In genomic region chr3:155602307-155602706, GRCh38 we compare ENCODE assay signal across 27 cellular contexts.
"Had no signal": no experiment of that assay in that cellular context is flagged by ENCODE, and none has a peak within 500 bp of the region (broad histone marks: within the 10 kb centered on the region; RNA-seq: fewer than 3 reads in every experiment).

No MANE protein-coding gene starts in this region.

- H3K27ac ChIP-seq: breast epithelium, colonic mucosa, dorsolateral prefrontal cortex, esophagus squamous epithelium, gastrocnemius medialis, neutrophil, parathyroid adenoma, right lobe of liver, skin epidermis, testis, vagina had no signal

- H3K9me3 ChIP-seq: breast epithelium, colonic mucosa, esophagus squamous epithelium, gastrocnemius medialis, neutrophil, right lobe of liver, testis, vagina had no signal

- H3K27me3 Mint-ChIP-seq: activated naive CD8-positive, alpha-beta T cell; stimulated activated memory B cell treated with anti-CD40 and anti-IgM and Interleukin-4, amounts not matched to agents 10 μg/mL and 1 μg/mL and 100 μg/mL, for 72 hours had no signal

- H3K9me3 Mint-ChIP-seq: activated T-helper 1 cell treated with anti-CD3 and anti-CD28 coated beads, Interleukin-12 subunit alpha, Interleukin-12 subunit beta, Interleukin-2, Interleukin-4 antibody, amounts not matched to agents 30 ng/mL and 10 ng/mL and 1 ng/mL, durations not matched to agents 14 hours and 24 hours and 36 hours; nephron; stimulated activated memory B cell treated with anti-CD40 and anti-IgM and Interleukin-4, amounts not matched to agents 10 μg/mL and 1 μg/mL and 100 μg/mL, for 72 hours; WTC11 had no signal

- FAIRE-seq: islet of Langerhans, TTC549 had no signal

- H3K36me3 ChIP-seq: breast epithelium, colonic mucosa, esophagus squamous epithelium, gastrocnemius medialis, neutrophil, right lobe of liver, vagina had no signal

- ATAC-seq: effector memory CD8-positive, alpha-beta T cell; gastrocnemius medialis; left cardiac atrium; right lobe of liver; stimulated activated memory B cell treated with anti-CD40 and anti-IgM and Interleukin-4, amounts not matched to agents 10 μg/mL and 1 μg/mL and 100 μg/mL, for 72 hours; WTC11 had no signal

- H3K4me3 Mint-ChIP-seq: activated naive CD8-positive, alpha-beta T cell; activated T-helper 1 cell treated with anti-CD3 and anti-CD28 coated beads, Interleukin-12 subunit alpha, Interleukin-12 subunit beta, Interleukin-2, Interleukin-4 antibody, amounts not matched to agents 30 ng/mL and 10 ng/mL and 1 ng/mL, durations not matched to agents 14 hours and 24 hours and 36 hours; effector memory CD8-positive, alpha-beta T cell; nephron; stimulated activated memory B cell treated with anti-CD40 and anti-IgM and Interleukin-4, amounts not matched to agents 10 μg/mL and 1 μg/mL and 100 μg/mL, for 72 hours; WTC11 had no signal

- DNase-seq: activated CD4-positive, alpha-beta T cell treated with anti-CD3 and anti-CD28 coated beads, Interleukin-2, amount 50 U/mL, for 48 hours; activated gamma-delta T cell treated with Interleukin-2 at 50 U/mL for 16 hours; amniotic stem cell; colonic mucosa; dorsolateral prefrontal cortex; effector memory CD8-positive, alpha-beta T cell; esophagus squamous epithelium; gastrocnemius medialis; left cardiac atrium; midbrain; right lobe of liver; stimulated activated CD4-positive, alpha-beta T cell treated with anti-CD3 and anti-CD28 coated beads, Interleukin-1b, Interleukin-23, amount 100 ng/mL, for 48 hours; T-helper 1 cell; testis; trophoblast cell had no signal

- H3K4me1 ChIP-seq: breast epithelium, colonic mucosa, esophagus squamous epithelium, gastrocnemius medialis, testis, vagina had no signal

- H3K9ac ChIP-seq: parathyroid adenoma had no signal

- H3K4me1 Mint-ChIP-seq: nephron; stimulated activated memory B cell treated with anti-CD40 and anti-IgM and Interleukin-4, amounts not matched to agents 10 μg/mL and 1 μg/mL and 100 μg/mL, for 72 hours had no signal

- H3K4me3 ChIP-seq: breast epithelium, colonic mucosa, dorsolateral prefrontal cortex, esophagus squamous epithelium, gastrocnemius medialis, right lobe of liver, skin epidermis, testis, vagina had no signal

- H3K36me3 Mint-ChIP-seq: activated naive CD8-positive, alpha-beta T cell; stimulated activated memory B cell treated with anti-CD40 and anti-IgM and Interleukin-4, amounts not matched to agents 10 μg/mL and 1 μg/mL and 100 μg/mL, for 72 hours; WTC11 had no signal

- H3K27ac Mint-ChIP-seq: activated naive CD8-positive, alpha-beta T cell; activated T-helper 1 cell treated with anti-CD3 and anti-CD28 coated beads, Interleukin-12 subunit alpha, Interleukin-12 subunit beta, Interleukin-2, Interleukin-4 antibody, amounts not matched to agents 30 ng/mL and 10 ng/mL and 1 ng/mL, durations not matched to agents 14 hours and 24 hours and 36 hours; effector memory CD8-positive, alpha-beta T cell; nephron; stimulated activated memory B cell treated with anti-CD40 and anti-IgM and Interleukin-4, amounts not matched to agents 10 μg/mL and 1 μg/mL and 100 μg/mL, for 72 hours; WTC11 had no signal
